Comparison of ENCODE assay signal across 21 cellular contexts in genomic region chr1:230247921-230248778, GRCh38.
DNase-seq lines count a peak whose midpoint lies in the region; ATAC-seq and TF ChIP-seq lines count a peak whose summit lies in the region.
"Had no signal": no experiment of that assay in that cellular context is flagged by ENCODE, and none has a peak within 500 bp of the region (broad histone marks: within the 10 kb centered on the region; RNA-seq: fewer than 3 reads in every experiment).

No MANE protein-coding gene starts in this region.

- peaks cover 5% of the 10 kb centered on the region for H3K79me2 ChIP-seq in mammary epithelial cell (ENCODE audit: insufficient read depth, low read length)

- DNase-seq in MCF 10A (ENCODE audit: unreplicated experiment) (no peak), mammary epithelial cell (no peak), chondrocyte (ENCODE audit: low spot score) (no peak), nephron progenitor cell (peak; percentile 15), aorta (no peak), GM13976 (ENCODE audit: low spot score) (no peak)
- DNase-seq: activated B cell treated with CpG ODN at 0.5 μM for 24 hours; activated CD4-positive, alpha-beta T cell treated with anti-CD3 and anti-CD28 coated beads, Interleukin-2, amount 50 U/mL, for 4 hours; activated naive CD8-positive, alpha-beta T cell treated with anti-CD3 and anti-CD28 coated beads, Interleukin-2, amount 10 ng/mL, durations not matched to agents 7 days and 5 days; cerebellar nuclear complex; DMS153; HCEC 1CT; left ventricle myocardium superior; mucosa of descending colon; NCI-H1417; NCI-H748 treated with DMSO at 0.1 percent for 48 hours; stimulated activated naive CD8-positive, alpha-beta T cell treated with anti-CD3 and anti-CD28 coated beads, Interleukin-15, Interleukin-2, amounts not matched to agents 100 U/mL and 50 U/mL, for 24 hours; thyroid gland had no signal

- H3K27ac Mint-ChIP-seq in MCF 10A (ENCODE audit: low read depth, unreplicated experiment) (peak overlapping the region; percentile 78), chondrocyte (ENCODE audit: unreplicated experiment) (peak overlapping the region; percentile 68), nephron progenitor cell (peak overlapping the region; percentile 76)
- H3K27ac Mint-ChIP-seq: activated B cell treated with CpG ODN at 0.5 μM for 24 hours; activated naive CD8-positive, alpha-beta T cell treated with anti-CD3 and anti-CD28 coated beads, Interleukin-2, amount 10 ng/mL, durations not matched to agents 7 days and 5 days had no signal

- no peaks in the 10 kb centered on the region for H3K9me3 ChIP-seq in mammary epithelial cell (replicated peaks; ENCODE audit: insufficient read depth, low read length)
- H3K9me3 ChIP-seq in aorta (ENCODE audit: control insufficient read depth, low read length), result no peaks in the 10 kb centered on the region
- H3K9me3 ChIP-seq: mucosa of descending colon, SJSA1, thyroid gland had no signal

- no peak for ATAC-seq in aorta (ENCODE audit: low FRiP score)
- ATAC-seq in HG03432 (IDR thresholded peaks at IDR 0.05; ENCODE audit: unreplicated experiment), result no peak
- no peak for ATAC-seq in HG02571 (IDR thresholded peaks at IDR 0.05; ENCODE audit: unreplicated experiment)
- ATAC-seq: left ventricle myocardium superior; mucosa of descending colon; stimulated activated naive CD8-positive, alpha-beta T cell treated with anti-CD3 and anti-CD28 coated beads, Interleukin-15, Interleukin-2, amounts not matched to agents 100 U/mL and 50 U/mL, for 24 hours had no signal

- H3K4me3 Mint-ChIP-seq in MCF 10A (ENCODE audit: unreplicated experiment), result no peak overlapping the region
- H3K4me3 Mint-ChIP-seq in chondrocyte (ENCODE audit: unreplicated experiment), result no peak overlapping the region
- no peak overlapping the region for H3K4me3 Mint-ChIP-seq in nephron progenitor cell
- H3K4me3 Mint-ChIP-seq: activated B cell treated with CpG ODN at 0.5 μM for 24 hours; activated naive CD8-positive, alpha-beta T cell treated with anti-CD3 and anti-CD28 coated beads, Interleukin-2, amount 10 ng/mL, durations not matched to agents 7 days and 5 days had no signal

- peaks cover 84% of the 10 kb centered on the region for H3K36me3 Mint-ChIP-seq in MCF 10A (ENCODE audit: insufficient read depth, unreplicated experiment)
- H3K36me3 Mint-ChIP-seq in chondrocyte (ENCODE audit: low read depth), result peaks cover 40% of the 10 kb centered on the region
- peaks cover 41% of the 10 kb centered on the region for H3K36me3 Mint-ChIP-seq in nephron progenitor cell (ENCODE audit: low read depth)

- H2AFZ ChIP-seq in mammary epithelial cell (ENCODE audit: low read depth, low read length), result no peak overlapping the region

- TF ChIP-seq CTCF in MCF 10A (IDR thresholded peaks at IDR 0.05; ENCODE audit: unreplicated experiment), result no peak
- no peak for TF ChIP-seq CTCF in mammary epithelial cell (conservative IDR thresholded peaks at IDR 0.05 in 1 of 2, IDR thresholded peaks at IDR 0.05 in 1 of 2; ENCODE audit: extremely low read depth in 1 of 2, insufficient read depth in 1 of 2, low read depth in 1 of 2, low read length in 2 of 2)
- no peak for TF ChIP-seq CTCF in chondrocyte (IDR thresholded peaks at IDR 0.05)
- TF ChIP-seq CTCF in nephron progenitor cell (IDR thresholded peaks at IDR 0.05), result no peak
- no peak for TF ChIP-seq CTCF in GM13976 (IDR thresholded peaks at IDR 0.05; ENCODE audit: borderline replicate concordance, control extremely low read depth, extremely low read depth, insufficient read depth, missing control alignments)

- H3K27me3 Mint-ChIP-seq in MCF 10A (ENCODE audit: insufficient read depth, unreplicated experiment) (no peaks in the 10 kb centered on the region), chondrocyte (ENCODE audit: low read depth) (no peaks in the 10 kb centered on the region), nephron progenitor cell (ENCODE audit: low read depth, poor library complexity) (peaks cover 8% of the 10 kb centered on the region)
- H3K27me3 Mint-ChIP-seq: activated B cell treated with CpG ODN at 0.5 μM for 24 hours; activated naive CD8-positive, alpha-beta T cell treated with anti-CD3 and anti-CD28 coated beads, Interleukin-2, amount 10 ng/mL, durations not matched to agents 7 days and 5 days had no signal

- no TSS peak for BruUV-seq in MCF 10A (replicated peaks; lab: Mats Ljungman, UMichigan)
- BruUV-seq in mammary epithelial cell (replicated peaks; lab: Mats Ljungman, UMichigan), result no TSS peak

- H4K20me1 ChIP-seq in mammary epithelial cell (ENCODE audit: insufficient read depth, low read length), result no peaks in the 10 kb centered on the region

- no peak overlapping the region for H3K9ac ChIP-seq in mammary epithelial cell (ENCODE audit: insufficient read depth, low read length)

- dilution Hi-C loops in mammary epithelial cell (cut with HindIII; ENCODE audit: low sequenced_read_pairs), result no loop called here

- H3K4me1 Mint-ChIP-seq in MCF 10A (ENCODE audit: insufficient read depth, unreplicated experiment) (peaks cover 13% of the 10 kb centered on the region), chondrocyte (ENCODE audit: low read depth) (peaks cover 44% of the 10 kb centered on the region), nephron progenitor cell (peaks cover 69% of the 10 kb centered on the region)

- H3K4me1 ChIP-seq in mammary epithelial cell (ENCODE audit: insufficient read depth, low read length), result peaks cover 7% of the 10 kb centered on the region
- peaks cover 0 to 2% of the 10 kb centered on the region in 2 donors for H3K4me1 ChIP-seq in aorta (ENCODE audit: control insufficient read depth in 1 of 2, insufficient read depth in 2 of 2, low read length in 2 of 2)
- H3K4me1 ChIP-seq: SJSA1 had no signal

- 87% methylated on average over 9 of the region's 9 CpGs for WGBS in mammary epithelial cell (ENCODE audit: low coverage, missing lambda C conversion rate)
- WGBS in aorta, 2 donors, result 14 to 24% methylated on average over 9 of the region's 9 CpGs

- POLR2A ChIA-PET in MCF 10A (lab: Yijun Ruan, JAX), result interaction anchor here (0.7 to 1.5 kb wide), 5 partner anchors 10 to 45 kb away, joined by 3 to 4 read pairs (median 3); no protein-coding TSS in a partner anchor

- in situ Hi-C loops in mammary epithelial cell (cut with MboI; ENCODE audit: low sequenced_read_pairs in 2 of 2), result no loop called here
- in situ Hi-C loops in GM13976 (cut with MboI; ENCODE audit: low sequenced_read_pairs, unreplicated experiment), result no loop called here

- H3K36me3 ChIP-seq in mammary epithelial cell (ENCODE audit: insufficient read depth, low read length) (peaks cover 16% of the 10 kb centered on the region), aorta (ENCODE audit: control insufficient read depth in 1 of 2, insufficient read depth in 2 of 2, low read length in 1 of 2) (peaks cover 0 to 2% of the 10 kb centered on the region in 2 donors)
- H3K36me3 ChIP-seq: thyroid gland had no signal

- H3K27ac ChIP-seq in mammary epithelial cell (ENCODE audit: insufficient read depth, low read depth, low read length) (no peak overlapping the region), aorta (ENCODE audit: low read depth in 1 of 2, low read length in 2 of 2) (peak overlapping the region; percentile 23 to 93)
- H3K27ac ChIP-seq: SJSA1 had no signal

- CTCF ChIA-PET in MCF 10A (lab: Yijun Ruan, JAX) (interaction anchor here (0.6 to 1.2 kb wide), 5 partner anchors 14 to 428 kb away, joined by 3 to 5 read pairs (median 3); no protein-coding TSS in a partner anchor), mammary epithelial cell (lab: Charles Lee; ENCODE audit: low non-redundant PET) (no interaction called here)

- intact Hi-C loops in MCF 10A (cut with micrococcal nuclease) (loop anchor here (5.0 kb wide), 1 partner anchor 181 kb away; the partner anchor contains the start of gene GALNT2), mammary epithelial cell (cut with micrococcal nuclease) (no loop called here), aorta (cut with DNase I) (no loop called here)

- no peaks in the 10 kb centered on the region for H3K27me3 ChIP-seq in mammary epithelial cell (ENCODE audit: insufficient read depth, low read length)
- H3K27me3 ChIP-seq in aorta (ENCODE audit: control insufficient read depth in 1 of 2, insufficient read depth in 2 of 2, low read length in 1 of 2), result no peaks in the 10 kb centered on the region
- H3K27me3 ChIP-seq: SJSA1, thyroid gland had no signal

- no peak overlapping the region for H3K4me2 ChIP-seq in mammary epithelial cell (ENCODE audit: insufficient read depth, low read depth, low read length)

- H3K4me3 ChIP-seq in mammary epithelial cell (replicated peaks in 1 of 3; ENCODE audit: insufficient read depth in 1 of 3, low read depth in 2 of 3, low read length in 3 of 3), result no peak overlapping the region
- H3K4me3 ChIP-seq in aorta (ENCODE audit: low read length in 2 of 2), result no peak overlapping the region
- H3K4me3 ChIP-seq: mucosa of descending colon, SJSA1, thyroid gland had no signal

- no peaks in the 10 kb centered on the region for H3K9me3 Mint-ChIP-seq in MCF 10A (ENCODE audit: unreplicated experiment)
- no peaks in the 10 kb centered on the region for H3K9me3 Mint-ChIP-seq in chondrocyte (ENCODE audit: low read depth)
- H3K9me3 Mint-ChIP-seq in nephron progenitor cell, result no peaks in the 10 kb centered on the region
- H3K9me3 Mint-ChIP-seq: activated B cell treated with CpG ODN at 0.5 μM for 24 hours; activated naive CD8-positive, alpha-beta T cell treated with anti-CD3 and anti-CD28 coated beads, Interleukin-2, amount 10 ng/mL, durations not matched to agents 7 days and 5 days had no signal
